In the genomic region with DNA sequence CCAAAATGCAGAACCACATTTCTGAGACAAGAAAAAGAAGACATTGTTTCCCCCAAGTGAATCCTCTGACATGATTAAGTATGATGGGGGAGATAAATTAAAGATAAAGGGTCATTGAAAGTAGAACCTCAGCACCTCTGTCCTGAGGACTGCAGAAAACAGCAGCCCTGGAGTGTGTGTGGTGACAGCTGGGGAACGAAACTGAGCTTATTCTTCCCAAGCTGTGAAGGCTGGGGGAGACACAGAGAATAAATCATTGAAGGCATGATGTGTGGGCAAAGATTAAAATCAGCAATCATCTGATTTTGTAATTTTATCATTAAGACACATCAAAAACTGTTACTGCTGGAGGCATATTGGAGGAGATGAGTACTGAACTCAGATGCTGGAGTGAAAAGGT, we compare ENCODE assay signal across 23 cellular contexts.
"Had no signal": no experiment of that assay in that cellular context is flagged by ENCODE, and none has a peak within 500 bp of the region (broad histone marks: within the 10 kb centered on the region; RNA-seq: fewer than 3 reads in every experiment).

No MANE protein-coding gene starts in this region.

- H3K36me3 ChIP-seq: colonic mucosa, esophagus squamous epithelium, gastrocnemius medialis, heart right ventricle, left lung, lower lobe of right lung had no signal

- DNase-seq: colonic mucosa; cortex of kidney; effector CD8-positive, alpha-beta T cell; effector memory CD8-positive, alpha-beta T cell; endodermal cell; erythroblast; esophagus squamous epithelium; foreskin fibroblast; foreskin melanocyte; gastrocnemius medialis; glutamatergic neuron; heart right ventricle; hippocampal formation; left cardiac atrium; left lung; left ventricle myocardium superior; lower lobe of right lung; mesenchymal stem cell; mucosa of descending colon had no signal

- H3K4me3 Mint-ChIP-seq: dendritic cell treated with granulocyte-macrophage colony-stimulating factor and Interleukin-4, amounts not matched to agents 40 ng/mL and 50 ng/mL, for 4 days; effector memory CD8-positive, alpha-beta T cell; endodermal cell; mesothelial cell of epicardium had no signal

- H3K9me3 ChIP-seq: colonic mucosa, esophagus squamous epithelium, gastrocnemius medialis, left lung, lower lobe of right lung, mucosa of descending colon had no signal

- H3K36me3 Mint-ChIP-seq: mesothelial cell of epicardium had no signal

- H3K4me1 ChIP-seq: colonic mucosa, gastrocnemius medialis, heart right ventricle, left lung, lower lobe of right lung had no signal

- H3K27me3 ChIP-seq: colonic mucosa, esophagus squamous epithelium, gastrocnemius medialis, left lung had no signal

- H3K4me3 ChIP-seq: colonic mucosa, esophagus squamous epithelium, gastrocnemius medialis, heart right ventricle, left lung, lower lobe of right lung, mucosa of descending colon had no signal

- H3K27ac Mint-ChIP-seq: dendritic cell treated with granulocyte-macrophage colony-stimulating factor and Interleukin-4, amounts not matched to agents 40 ng/mL and 50 ng/mL, for 4 days; effector memory CD8-positive, alpha-beta T cell; endodermal cell; mesothelial cell of epicardium had no signal

- H3K9me3 Mint-ChIP-seq: dendritic cell treated with granulocyte-macrophage colony-stimulating factor and Interleukin-4, amounts not matched to agents 40 ng/mL and 50 ng/mL, for 4 days; effector memory CD8-positive, alpha-beta T cell; endodermal cell; mesothelial cell of epicardium had no signal

- H3K27me3 Mint-ChIP-seq: dendritic cell treated with granulocyte-macrophage colony-stimulating factor and Interleukin-4, amounts not matched to agents 40 ng/mL and 50 ng/mL, for 4 days had no signal

- H3K27ac ChIP-seq: colonic mucosa, epithelial cell of prostate, esophagus squamous epithelium, gastrocnemius medialis, heart right ventricle, left lung, lower lobe of right lung had no signal

- ATAC-seq: effector memory CD8-positive, alpha-beta T cell; esophagus mucosa; gastrocnemius medialis; heart right ventricle; left cardiac atrium; left lung; left ventricle myocardium superior; lower lobe of right lung; mucosa of descending colon had no signal
